In the genomic region with DNA sequence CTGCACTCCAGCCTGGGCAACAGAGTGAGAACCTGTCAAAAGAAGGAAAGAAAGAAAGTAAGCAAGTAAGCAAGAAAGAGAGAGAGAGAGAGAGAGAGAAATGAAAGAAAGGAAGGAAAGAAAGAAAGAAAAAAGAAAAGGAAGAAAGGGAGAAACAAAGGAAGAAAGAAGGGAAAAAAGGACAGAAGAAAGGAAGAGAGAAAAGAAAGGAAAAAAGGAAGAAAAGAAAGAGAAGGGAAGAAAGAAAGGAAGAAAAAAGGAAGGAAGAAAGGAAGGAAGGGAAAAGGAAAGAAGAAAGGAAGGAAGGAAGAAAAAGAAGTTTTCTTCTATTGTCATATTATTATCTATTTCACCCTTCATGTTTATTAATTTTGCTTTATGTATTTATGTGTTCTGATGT, we compare ENCODE assay signal across 31 cellular contexts.
"Had no signal": no experiment of that assay in that cellular context is flagged by ENCODE, and none has a peak within 500 bp of the region (broad histone marks: within the 10 kb centered on the region; RNA-seq: fewer than 3 reads in every experiment).

No MANE protein-coding gene starts in this region.

- H3K27ac ChIP-seq: ascending aorta, esophagus muscularis mucosa, foreskin keratinocyte, gastrocnemius medialis, heart left ventricle, WERI-Rb-1 had no signal

- H3K36me3 ChIP-seq: ascending aorta, esophagus muscularis mucosa, gastrocnemius medialis, heart left ventricle, WERI-Rb-1 had no signal

- FAIRE-seq: bronchial epithelial cell, colon had no signal

- ATAC-seq: activated CD4-positive, alpha-beta T cell treated with anti-CD3 and anti-CD28 coated beads for 36 hours; activated naive CD4-positive, alpha-beta T cell treated with anti-CD3 and anti-CD28 coated beads, Interleukin-2, amount 50 U/mL, for 72 hours; activated T-cell treated with anti-CD3 and anti-CD28 coated beads, Interleukin-2, amount 50 U/mL, for 4 hours; activated T-helper 17 cell treated with anti-CD3 and anti-CD28 coated beads, Interleukin-2, amount 50 U/mL, for 72 hours; effector memory CD8-positive, alpha-beta T cell; foreskin keratinocyte; gastrocnemius medialis; heart left ventricle; T-helper 17 cell had no signal

- H3K27me3 Mint-ChIP-seq: activated CD4-positive, alpha-beta T cell treated with anti-CD3 and anti-CD28 coated beads for 36 hours; effector memory CD8-positive, alpha-beta T cell had no signal

- H3K4me1 ChIP-seq: ascending aorta, foreskin keratinocyte, gastrocnemius medialis had no signal

- H3K27me3 ChIP-seq: ascending aorta, esophagus muscularis mucosa, foreskin keratinocyte, gastrocnemius medialis, heart left ventricle had no signal

- H3K4me3 Mint-ChIP-seq: activated CD4-positive, alpha-beta memory T cell treated with anti-CD3 and anti-CD28 coated beads, Interleukin-2, amount 10 ng/mL, durations not matched to agents 7 days and 5 days; activated CD4-positive, alpha-beta T cell treated with anti-CD3 and anti-CD28 coated beads for 36 hours; activated CD4-positive, alpha-beta T cell treated with anti-CD3 and anti-CD28 coated beads, Interleukin-2, amount 10 ng/mL, durations not matched to agents 24 days and 14 days; activated naive CD8-positive, alpha-beta T cell treated with anti-CD3 and anti-CD28 coated beads, Interleukin-2, amount 10 ng/mL, durations not matched to agents 7 days and 5 days; activated T-cell treated with anti-CD3 and anti-CD28 coated beads, Interleukin-2, amount 50 U/mL, for 4 hours; activated T-helper 17 cell treated with anti-CD3 and anti-CD28 coated beads, Interleukin-2, amount 50 U/mL, for 72 hours; brain; effector memory CD8-positive, alpha-beta T cell; T-helper 17 cell; T-helper 2 cell treated with Interferon-gamma antibody and Interleukin-4, amounts not matched to agents 5 μg/mL and 100 μg/mL, for 36 hours had no signal

- H3K36me3 Mint-ChIP-seq: activated naive CD4-positive, alpha-beta T cell treated with anti-CD3 and anti-CD28 coated beads, Interleukin-2, amount 50 U/mL, for 72 hours; activated naive CD8-positive, alpha-beta T cell treated with anti-CD3 and anti-CD28 coated beads, Interleukin-2, amount 10 ng/mL, durations not matched to agents 7 days and 5 days; brain had no signal

- H3K9me3 ChIP-seq: ascending aorta, esophagus muscularis mucosa, gastrocnemius medialis had no signal

- H3K4me1 Mint-ChIP-seq: activated CD4-positive, alpha-beta memory T cell treated with anti-CD3 and anti-CD28 coated beads, Interleukin-2, amount 10 ng/mL, durations not matched to agents 7 days and 5 days; activated CD4-positive, alpha-beta T cell treated with anti-CD3 and anti-CD28 coated beads for 36 hours; activated CD4-positive, alpha-beta T cell treated with anti-CD3 and anti-CD28 coated beads, Interleukin-2, amount 10 ng/mL, durations not matched to agents 24 days and 14 days; activated naive CD8-positive, alpha-beta T cell treated with anti-CD3 and anti-CD28 coated beads, Interleukin-2, amount 10 ng/mL, durations not matched to agents 7 days and 5 days; activated T-helper 17 cell treated with anti-CD3 and anti-CD28 coated beads, Interleukin-2, amount 50 U/mL, for 72 hours; T-helper 17 cell had no signal

- H3K27ac Mint-ChIP-seq: activated CD4-positive, alpha-beta memory T cell treated with anti-CD3 and anti-CD28 coated beads, Interleukin-2, amount 10 ng/mL, durations not matched to agents 7 days and 5 days; activated CD4-positive, alpha-beta T cell treated with anti-CD3 and anti-CD28 coated beads for 36 hours; activated CD4-positive, alpha-beta T cell treated with anti-CD3 and anti-CD28 coated beads, Interleukin-2, amount 10 ng/mL, durations not matched to agents 24 days and 14 days; activated naive CD4-positive, alpha-beta T cell treated with anti-CD3 and anti-CD28 coated beads, Interleukin-2, amount 50 U/mL, for 72 hours; activated naive CD8-positive, alpha-beta T cell treated with anti-CD3 and anti-CD28 coated beads, Interleukin-2, amount 10 ng/mL, durations not matched to agents 7 days and 5 days; activated T-helper 17 cell treated with anti-CD3 and anti-CD28 coated beads, Interleukin-2, amount 50 U/mL, for 72 hours; brain; effector memory CD8-positive, alpha-beta T cell; T-helper 17 cell; T-helper 2 cell treated with Interferon-gamma antibody and Interleukin-4, amounts not matched to agents 5 μg/mL and 100 μg/mL, for 36 hours had no signal

- DNase-seq: activated CD4-positive, alpha-beta memory T cell treated with anti-CD3 and anti-CD28 coated beads, Interleukin-2, amount 10 ng/mL, durations not matched to agents 7 days and 5 days; activated CD4-positive, alpha-beta T cell treated with anti-CD3 and anti-CD28 coated beads for 36 hours; activated CD4-positive, alpha-beta T cell treated with anti-CD3 and anti-CD28 coated beads, Interleukin-2, amount 10 ng/mL, durations not matched to agents 24 days and 14 days; activated CD4-positive, CD25-positive, alpha-beta regulatory T cell; activated CD4-positive, CD25-positive, alpha-beta regulatory T cell treated with anti-CD3 and anti-CD28 coated beads, Interleukin-2, amount 50 U/mL, for 72 hours; activated effector memory CD4-positive, alpha-beta T cell treated with Interleukin-2 at 50 U/mL for 16 hours; activated gamma-delta T cell treated with Interleukin-2 at 50 U/mL for 16 hours; activated naive CD4-positive, alpha-beta T cell treated with Interleukin-2 at 50 U/mL for 16 hours; activated naive CD8-positive, alpha-beta T cell treated with anti-CD3 and anti-CD28 coated beads, Interleukin-2, amount 10 ng/mL, durations not matched to agents 7 days and 5 days; activated T-cell treated with anti-CD3 and anti-CD28 coated beads, Interleukin-2, amount 50 U/mL, for 4 hours; cortex of kidney; dermis blood vessel endothelial cell; effector CD4-positive, alpha-beta T cell; effector memory CD8-positive, alpha-beta T cell; erythroblast; foreskin keratinocyte; gastrocnemius medialis; glutamatergic neuron; heart left ventricle; T-helper 1 cell; T-helper 17 cell; T1000; WERI-Rb-1 had no signal

- H3K4me3 ChIP-seq: ascending aorta, esophagus muscularis mucosa, gastrocnemius medialis, heart left ventricle had no signal

- H3K9me3 Mint-ChIP-seq: activated CD4-positive, alpha-beta memory T cell treated with anti-CD3 and anti-CD28 coated beads, Interleukin-2, amount 10 ng/mL, durations not matched to agents 7 days and 5 days; activated T-helper 17 cell treated with anti-CD3 and anti-CD28 coated beads, Interleukin-2, amount 50 U/mL, for 72 hours; effector memory CD8-positive, alpha-beta T cell; T-helper 2 cell treated with Interferon-gamma antibody and Interleukin-4, amounts not matched to agents 5 μg/mL and 100 μg/mL, for 36 hours had no signal
